ENCODE assay signal across 22 cellular contexts in the genomic region with DNA sequence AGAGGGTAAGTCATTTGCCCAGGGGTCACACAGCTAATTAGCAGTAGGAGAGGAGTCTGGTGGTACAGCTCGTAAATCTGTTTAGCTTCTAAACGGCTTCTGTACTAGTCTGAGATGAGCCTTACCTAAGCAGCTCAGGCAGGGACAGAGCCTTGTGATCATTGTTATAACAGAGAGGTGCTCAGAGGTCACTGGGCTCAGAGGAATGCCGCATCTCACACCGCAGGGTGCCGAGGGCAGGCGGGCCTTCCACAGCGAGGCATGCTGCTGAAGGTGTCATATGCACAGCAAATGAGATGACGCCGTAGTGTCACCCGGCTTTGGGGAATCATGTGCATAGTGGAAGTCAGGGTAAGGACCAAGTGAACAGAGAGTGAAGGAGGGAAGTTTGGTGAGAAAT.
"Had no signal": no experiment of that assay in that cellular context is flagged by ENCODE, and none has a peak within 500 bp of the region (broad histone marks: within the 10 kb centered on the region; RNA-seq: fewer than 3 reads in every experiment).

No MANE protein-coding gene starts in this region.

- H3K27me3 ChIP-seq: adrenal gland, ascending aorta, brain microvascular endothelial cell, esophagus squamous epithelium, gastroesophageal sphincter, right atrium auricular region, spleen, upper lobe of left lung had no signal

- H3K27ac ChIP-seq: adrenal gland, ascending aorta, brain microvascular endothelial cell, esophagus squamous epithelium, gastroesophageal sphincter, lower lobe of right lung, psoas muscle, right atrium auricular region, spleen, upper lobe of left lung had no signal

- FAIRE-seq: colon had no signal

- H3K4me3 Mint-ChIP-seq: activated naive CD8-positive, alpha-beta T cell; activated T-cell treated with anti-CD3 and anti-CD28 coated beads, Interleukin-2, amount 50 U/mL, for 24 hours; activated T-helper 17 cell treated with anti-CD3 and anti-CD28 coated beads, Interleukin-2, amount 50 U/mL, for 72 hours; central memory CD8-positive, alpha-beta T cell; effector memory CD8-positive, alpha-beta T cell; naive B cell had no signal

- ATAC-seq: activated T-helper 17 cell treated with anti-CD3 and anti-CD28 coated beads, Interleukin-2, amount 50 U/mL, for 72 hours; effector memory CD8-positive, alpha-beta T cell; gastroesophageal sphincter; left lobe of liver; psoas muscle had no signal

- H3K4me3 ChIP-seq: adrenal gland, ascending aorta, esophagus squamous epithelium, gastroesophageal sphincter, lower lobe of right lung, psoas muscle, right atrium auricular region, spleen, upper lobe of left lung had no signal

- H3K36me3 Mint-ChIP-seq: naive B cell had no signal

- H3K9me3 Mint-ChIP-seq: activated T-helper 17 cell treated with anti-CD3 and anti-CD28 coated beads, Interleukin-2, amount 50 U/mL, for 72 hours had no signal

- H3K4me1 Mint-ChIP-seq: activated T-helper 17 cell treated with anti-CD3 and anti-CD28 coated beads, Interleukin-2, amount 50 U/mL, for 72 hours; central memory CD8-positive, alpha-beta T cell; naive B cell had no signal

- H3K27ac Mint-ChIP-seq: activated naive CD8-positive, alpha-beta T cell; activated T-cell treated with anti-CD3 and anti-CD28 coated beads, Interleukin-2, amount 50 U/mL, for 24 hours; activated T-helper 17 cell treated with anti-CD3 and anti-CD28 coated beads, Interleukin-2, amount 50 U/mL, for 72 hours; effector memory CD8-positive, alpha-beta T cell; naive B cell had no signal

- DNase-seq: activated T-cell treated with anti-CD3 and anti-CD28 coated beads, Interleukin-2, amount 50 U/mL, for 24 hours; adrenal gland; brain microvascular endothelial cell; effector memory CD8-positive, alpha-beta T cell; esophagus squamous epithelium; head of caudate nucleus; lower lobe of right lung; naive B cell; psoas muscle; spleen; stimulated activated CD4-positive, alpha-beta T cell treated with anti-CD3 and anti-CD28 coated beads, Interleukin-4, amount 100 ng/mL, for 1 hour; stimulated activated naive CD4-positive, alpha-beta T cell; T-helper 2 cell had no signal

- H3K4me1 ChIP-seq: adrenal gland, ascending aorta, esophagus squamous epithelium, lower lobe of right lung, psoas muscle, right atrium auricular region, spleen, upper lobe of left lung had no signal

- H3K27me3 Mint-ChIP-seq: activated naive CD8-positive, alpha-beta T cell; activated T-cell treated with anti-CD3 and anti-CD28 coated beads, Interleukin-2, amount 50 U/mL, for 24 hours; activated T-helper 17 cell treated with anti-CD3 and anti-CD28 coated beads, Interleukin-2, amount 50 U/mL, for 72 hours; central memory CD8-positive, alpha-beta T cell; naive B cell had no signal

- H3K9me3 ChIP-seq: adrenal gland, ascending aorta, esophagus squamous epithelium, gastroesophageal sphincter, lower lobe of right lung, psoas muscle, right atrium auricular region, spleen, upper lobe of left lung had no signal

- H3K36me3 ChIP-seq: adrenal gland, ascending aorta, brain microvascular endothelial cell, esophagus squamous epithelium, lower lobe of right lung, right atrium auricular region, spleen, upper lobe of left lung had no signal
